Comparison of ENCODE assay signal across 19 cellular contexts in the genomic region with DNA sequence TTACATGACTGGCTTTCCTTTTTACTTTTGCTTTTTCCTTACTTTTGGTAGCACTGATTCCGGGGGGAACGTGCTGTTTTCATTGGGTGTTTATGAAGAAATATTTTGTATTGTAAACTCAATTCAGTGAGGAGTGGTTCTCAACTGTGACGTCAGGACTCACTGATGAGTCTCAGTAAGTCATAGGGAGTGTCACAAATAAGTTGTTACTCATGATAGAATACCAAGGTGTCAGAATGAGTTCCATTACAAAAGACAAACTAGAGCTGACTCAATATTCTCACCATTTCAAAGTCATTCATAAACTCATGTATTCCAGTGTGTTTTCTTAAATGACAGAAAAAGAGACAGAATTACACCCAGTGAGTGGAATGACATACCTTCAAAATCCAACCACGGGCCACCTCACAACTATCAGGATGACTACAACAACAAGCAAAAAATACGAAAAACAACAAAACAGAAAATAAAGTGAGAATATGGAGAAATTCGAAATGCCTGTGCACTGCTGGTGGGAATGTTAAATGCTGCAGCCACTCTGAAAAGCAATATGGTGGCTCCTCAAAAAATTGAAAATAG.
A peak's percentile ranks its signal among the peaks of the same experiment; 100 is the strongest.
DNase-seq lines count a peak whose midpoint lies in the region; ATAC-seq, FAIRE-seq and TF ChIP-seq lines count a peak whose summit lies in the region.
"Had no signal": no experiment of that assay in that cellular context is flagged by ENCODE, and none has a peak within 500 bp of the region (broad histone marks: within the 10 kb centered on the region; RNA-seq: fewer than 3 reads in every experiment).

No MANE protein-coding gene starts in this region.

- H3K79me1 ChIP-seq in IMR-90 (ENCODE audit: low read depth in 1 of 2, low read length in 2 of 2), result no peaks in the 10 kb centered on the region

- no peak overlapping the region for H4K5ac ChIP-seq in IMR-90 (ENCODE audit: low read depth, low read length)

- intact Hi-C loops in IMR-90 (cut with micrococcal nuclease) (loop anchor here (5.0 kb wide), 1 partner anchor 323 kb away; a partner anchor contains a TSS), GM12878 (cut with micrococcal nuclease; ENCODE audit: unreplicated experiment) (no loop called here), thyroid gland (cut with DNase I) (no loop called here)

- H3K36me3 ChIP-seq in IMR-90 (ENCODE audit: control insufficient read depth, insufficient read depth, low read length) (no peaks in the 10 kb centered on the region), GM12878 (ENCODE audit: control insufficient read depth in 2 of 2, insufficient read depth in 2 of 2, low read length in 1 of 2) (no peaks in the 10 kb centered on the region), thyroid gland (no peaks in the 10 kb centered on the region)
- H3K36me3 ChIP-seq: left lung had no signal

- no peak for TF ChIP-seq POLR2A in IMR-90 (IDR thresholded peaks at IDR 0.05; ENCODE audit: low read depth, low read length)
- TF ChIP-seq POLR2A in GM12878 (IDR thresholded peaks at IDR 0.05; ENCODE audit: low read depth, low read length), result no peak
- no peak for TF ChIP-seq POLR2A in thyroid gland (IDR thresholded peaks at IDR 0.05)

- no peak overlapping the region for H2BK20ac ChIP-seq in IMR-90 (ENCODE audit: low read depth, low read length)

- H3K27ac Mint-ChIP-seq in activated T-cell treated with anti-CD3 and anti-CD28 coated beads, Interleukin-2, amount 50 U/mL, for 24 hours, result peak overlapping the region; percentile 51
- H3K27ac Mint-ChIP-seq: activated B cell treated with CpG ODN at 0.5 μM for 24 hours; activated T-helper 1 cell treated with anti-CD3 and anti-CD28 coated beads, Interleukin-12 subunit alpha, Interleukin-12 subunit beta, Interleukin-2, Interleukin-4 antibody, amounts not matched to agents 30 ng/mL and 10 ng/mL and 1 ng/mL, durations not matched to agents 14 hours and 24 hours and 36 hours; T-cell had no signal

- dilution Hi-C loops in IMR-90 (cut with HindIII; ENCODE audit: low sequenced_read_pairs, unreplicated experiment), result no loop called here

- FAIRE-seq in GM12878 (lab: Jason Lieb, UNC), result no peak

- peaks cover 11% of the 10 kb centered on the region for H3K27me3 ChIP-seq in IMR-90 (ENCODE audit: control insufficient read depth, insufficient read depth, low read length)
- no peaks in the 10 kb centered on the region for H3K27me3 ChIP-seq in GM12878 (replicated peaks in 1 of 2; ENCODE audit: control insufficient read depth in 2 of 2, insufficient read depth in 2 of 2, low read length in 1 of 2)
- H3K27me3 ChIP-seq in thyroid gland, result no peaks in the 10 kb centered on the region
- H3K27me3 ChIP-seq: body of pancreas, left lung had no signal

- H3K9me3 Mint-ChIP-seq in activated T-cell treated with anti-CD3 and anti-CD28 coated beads, Interleukin-2, amount 50 U/mL, for 24 hours, result no peaks in the 10 kb centered on the region
- H3K9me3 Mint-ChIP-seq: activated B cell treated with CpG ODN at 0.5 μM for 24 hours; activated T-helper 1 cell treated with anti-CD3 and anti-CD28 coated beads, Interleukin-12 subunit alpha, Interleukin-12 subunit beta, Interleukin-2, Interleukin-4 antibody, amounts not matched to agents 30 ng/mL and 10 ng/mL and 1 ng/mL, durations not matched to agents 14 hours and 24 hours and 36 hours; T-cell had no signal

- H3K4me2 ChIP-seq in IMR-90 (ENCODE audit: low read depth, low read length), result no peak overlapping the region
- no peak overlapping the region for H3K4me2 ChIP-seq in GM12878 (ENCODE audit: control insufficient read depth, insufficient read depth)

- H3K4me1 Mint-ChIP-seq in activated T-cell treated with anti-CD3 and anti-CD28 coated beads, Interleukin-2, amount 50 U/mL, for 24 hours (ENCODE audit: low read depth), result peaks cover 25% of the 10 kb centered on the region
- H3K4me1 Mint-ChIP-seq: activated B cell treated with CpG ODN at 0.5 μM for 24 hours, T-cell had no signal

- H3K4ac ChIP-seq in IMR-90 (ENCODE audit: low read depth, low read length), result no peak overlapping the region

- peaks cover 36% of the 10 kb centered on the region for H3K27me3 Mint-ChIP-seq in activated T-cell treated with anti-CD3 and anti-CD28 coated beads, Interleukin-2, amount 50 U/mL, for 24 hours
- H3K27me3 Mint-ChIP-seq: activated B cell treated with CpG ODN at 0.5 μM for 24 hours had no signal

- SMC1A ChIA-PET in GM12878 (lab: Charles Lee; ENCODE audit: uncharacterized antibody, unreplicated experiment), result interaction anchor here (0.7 kb wide), 1 partner anchor 167 kb away, joined by 3 read pairs; no protein-coding TSS in a partner anchor

- no peak overlapping the region for H3K4me3 Mint-ChIP-seq in activated T-cell treated with anti-CD3 and anti-CD28 coated beads, Interleukin-2, amount 50 U/mL, for 24 hours
- H3K4me3 Mint-ChIP-seq: activated B cell treated with CpG ODN at 0.5 μM for 24 hours; activated T-helper 1 cell treated with anti-CD3 and anti-CD28 coated beads, Interleukin-12 subunit alpha, Interleukin-12 subunit beta, Interleukin-2, Interleukin-4 antibody, amounts not matched to agents 30 ng/mL and 10 ng/mL and 1 ng/mL, durations not matched to agents 14 hours and 24 hours and 36 hours; T-cell had no signal

- H3K36me3 Mint-ChIP-seq in activated T-cell treated with anti-CD3 and anti-CD28 coated beads, Interleukin-2, amount 50 U/mL, for 24 hours (ENCODE audit: low read depth), result no peaks in the 10 kb centered on the region
- H3K36me3 Mint-ChIP-seq: T-cell had no signal

- H3K79me2 ChIP-seq in GM12878 (ENCODE audit: control insufficient read depth, insufficient read depth, low read length), result no peaks in the 10 kb centered on the region

- H3K18ac ChIP-seq in IMR-90 (ENCODE audit: low read depth, low read length), result no peak overlapping the region

- no CpG with 5 or more reads among the region's 6 CpGs for WGBS in IMR-90 (ENCODE audit: extremely low coverage in 2 of 2, insufficient read length in 1 of 2), 2 experiments
- WGBS in GM12878 (ENCODE audit: insufficient coverage, insufficient replicate concordance, low lambda C conversion rate, missing lambda C conversion rate), result 42% methylated on average over 6 of the region's 6 CpGs
- WGBS in thyroid gland, 2 donors, result 81 to 84% methylated on average over 6 of the region's 6 CpGs

- H4K91ac ChIP-seq in IMR-90 (ENCODE audit: insufficient read depth, low read depth, low read length), result no peak overlapping the region

- H3K9me1 ChIP-seq in IMR-90 (ENCODE audit: insufficient read depth, low read length), result peaks cover 6% of the 10 kb centered on the region; the same call in 1 of the 2 replicates

- H2BK5ac ChIP-seq in IMR-90 (ENCODE audit: low read depth, low read length, poor library complexity, severe bottlenecking), result no peak overlapping the region

- H3K4me1 ChIP-seq in IMR-90 (ENCODE audit: control insufficient read depth, insufficient read depth, low read length), result peaks cover 7% of the 10 kb centered on the region
- peaks cover 16% of the 10 kb centered on the region for H3K4me1 ChIP-seq in GM12878 (ENCODE audit: control insufficient read depth, insufficient read depth, low read length)
- peaks cover 0 to 18% of the 10 kb centered on the region in 2 donors for H3K4me1 ChIP-seq in thyroid gland
- H3K4me1 ChIP-seq: body of pancreas had no signal

- H3K4me3 ChIP-seq in IMR-90 (ENCODE audit: insufficient read depth, low read depth, low read length) (no peak overlapping the region), GM12878 (no peak overlapping the region), thyroid gland (replicated peaks in 1 of 3) (no peak overlapping the region)
- H3K4me3 ChIP-seq: body of pancreas, left lung had no signal

- H3K14ac ChIP-seq in IMR-90 (replicated peaks; ENCODE audit: low read depth, low read length), result no peak overlapping the region

- H4K8ac ChIP-seq in IMR-90 (ENCODE audit: low read depth in 2 of 2, low read length in 2 of 2), result no peak overlapping the region

- no TSS peak for BruUV-seq in IMR-90 (replicated peaks; lab: Mats Ljungman, UMichigan)
- no TSS peak for BruUV-seq in GM12878 (replicated peaks; lab: Mats Ljungman, UMichigan)

- in situ Hi-C loops in IMR-90 (cut with MboI; ENCODE audit: low sequenced_read_pairs) (no loop called here), GM12878 (cut with MboI) (no loop called here)

- no peak overlapping the region for H3K56ac ChIP-seq in IMR-90 (ENCODE audit: extremely low read depth, insufficient read depth, low read length)

- no peak for TF ChIP-seq EP300 in GM12878 (IDR thresholded peaks at IDR 0.05; ENCODE audit: borderline replicate concordance in 1 of 2, control insufficient read depth in 1 of 2, low read depth in 2 of 2, low read length in 2 of 2)

- H3K23ac ChIP-seq in IMR-90 (ENCODE audit: low read depth, low read length), result no peak overlapping the region

- H2AK9ac ChIP-seq in IMR-90 (replicated peaks; ENCODE audit: low read depth, low read length, poor library complexity), result no peak overlapping the region

- RAD21 ChIA-PET in GM12878 (lab: Charles Lee; ENCODE audit: unreplicated experiment), result no interaction called here

- DNase-seq in activated T-cell treated with anti-CD3 and anti-CD28 coated beads, Interleukin-2, amount 50 U/mL, for 24 hours, result no peak
- no peak for DNase-seq in activated T-cell treated with anti-CD3 and anti-CD28 coated beads, Interleukin-2, amount 50 U/mL, for 1 hour
- peak; percentile 58 for DNase-seq in IMR-90
- DNase-seq in GM12878 (ENCODE audit: low read depth, low spot score), result no peak
- peak; percentile 69 for DNase-seq in renal cortical epithelial cell (ENCODE audit: low read depth)
- no peak for DNase-seq in NCI-H1092 (lab: John Stamatoyannopoulos, UW)
- DNase-seq in NCI-H2227 (lab: John Stamatoyannopoulos, UW; ENCODE audit: unreplicated experiment), result no peak
- DNase-seq in thyroid gland, result no peak
- DNase-seq: activated B cell treated with CpG ODN at 0.5 μM for 24 hours; body of pancreas; COR-L47; dermis blood vessel endothelial cell; GF-D8; left lung; NCI-H146; NCI-H510A treated with DMSO at 0.1 percent for 48 hours; stimulated activated CD4-positive, alpha-beta T cell treated with anti-CD3 and anti-CD28 coated beads, Interleukin-12 subunit alpha, Interleukin-12 subunit beta, amount 100 ng/mL, for 4 hours; T-cell had no signal

- no peaks in the 10 kb centered on the region for H3K9me3 ChIP-seq in IMR-90 (ENCODE audit: control insufficient read depth, insufficient read depth, low read length)
- 0 out of 3 replicates have a peak, but pooled peaks cover 1% of the 10 kb centered on the region for H3K9me3 ChIP-seq in GM12878 (replicated peaks; ENCODE audit: control insufficient read depth, insufficient read depth, low read length)
- no peaks in the 10 kb centered on the region for H3K9me3 ChIP-seq in thyroid gland
- H3K9me3 ChIP-seq: body of pancreas, left lung had no signal

- H4K20me1 ChIP-seq in IMR-90 (ENCODE audit: insufficient read depth, low read length), result no peaks in the 10 kb centered on the region
- H4K20me1 ChIP-seq in GM12878 (ENCODE audit: control insufficient read depth, insufficient read depth), result no peaks in the 10 kb centered on the region

- H3K27ac ChIP-seq in IMR-90 (ENCODE audit: insufficient read depth, low read length) (no peak overlapping the region), GM12878 (ENCODE audit: control insufficient read depth, insufficient read depth) (no peak overlapping the region), thyroid gland (no peak overlapping the region)
- H3K27ac ChIP-seq: body of pancreas, left lung had no signal

- POLR2A ChIA-PET in IMR-90 (lab: Charles Lee; ENCODE audit: unreplicated experiment), result no interaction called here
- POLR2A ChIA-PET in GM12878 (lab: Charles Lee), result no interaction called here

- H2BK120ac ChIP-seq in IMR-90 (ENCODE audit: low read depth, low read length), result no peak overlapping the region

- no peak overlapping the region for H2BK15ac ChIP-seq in IMR-90 (ENCODE audit: low read depth, low read length)

- no peak for TF ChIP-seq CTCF in IMR-90 (conservative IDR thresholded peaks at IDR 0.05; ENCODE audit: low read depth, low read length)
- no peak for TF ChIP-seq CTCF in GM12878 (IDR thresholded peaks at IDR 0.05 in 2 of 3, conservative IDR thresholded peaks at IDR 0.05 in 1 of 3; ENCODE audit: control insufficient read depth in 2 of 3, extremely low read depth in 1 of 3, insufficient read depth in 1 of 3, low read depth in 3 of 3, low read length in 3 of 3)
- TF ChIP-seq CTCF in thyroid gland (IDR thresholded peaks at IDR 0.05), result no peak

- H2AFZ ChIP-seq in IMR-90 (replicated peaks; ENCODE audit: low read length, poor library complexity) (no peak overlapping the region), GM12878 (ENCODE audit: control insufficient read depth, low read depth, low read length) (no peak overlapping the region)

- CTCF ChIA-PET in IMR-90 (lab: Yijun Ruan, JAX) (no interaction called here), GM12878 (lab: Yijun Ruan, JAX) (no interaction called here)

- H2AK5ac ChIP-seq in IMR-90 (ENCODE audit: low read depth, low read length), result no peak overlapping the region

- TF ChIP-seq RAD21 in IMR-90 (IDR thresholded peaks at IDR 0.05; ENCODE audit: low read length) (no peak), GM12878 (IDR thresholded peaks at IDR 0.05; ENCODE audit: insufficient read depth, low read depth, low read length) (no peak)

- no peak overlapping the region for H3K9ac ChIP-seq in IMR-90 (ENCODE audit: low read depth, low read length)
- no peak overlapping the region for H3K9ac ChIP-seq in GM12878 (ENCODE audit: control insufficient read depth, insufficient read depth, low read length)

- ATAC-seq in IMR-90 (ENCODE audit: low read depth) (no peak), GM12878 (no peak)
- ATAC-seq: body of pancreas, left lung, T-cell had no signal

Comparison
In these comparisons a context has a peak if more than half of its experiments do, and no peak if none do; other contexts are left out.
1. DNase-seq: peak in IMR-90 (single experiment) and renal cortical epithelial cell (single experiment); none in activated T-cell treated with anti-CD3 and anti-CD28 coated beads, Interleukin-2, amount 50 U/mL, for 24 hours (single experiment), activated T-cell treated with anti-CD3 and anti-CD28 coated beads, Interleukin-2, amount 50 U/mL, for 1 hour (single experiment), GM12878 (single experiment), NCI-H1092 (single experiment), NCI-H2227 (single experiment) and thyroid gland (0 of 2).